25 cellular contexts compared by ENCODE assay signal in genomic region chr4:83686166-83686565, GRCh38.
A peak's percentile ranks its signal among the peaks of the same experiment; 100 is the strongest.
DNase-seq lines count a peak whose midpoint lies in the region; ATAC-seq and TF ChIP-seq lines count a peak whose summit lies in the region.
"Had no signal": no experiment of that assay in that cellular context is flagged by ENCODE, and none has a peak within 500 bp of the region (broad histone marks: within the 10 kb centered on the region; RNA-seq: fewer than 3 reads in every experiment).

No MANE protein-coding gene starts in this region.

- CTCF ChIA-PET in IMR-90 (lab: Yijun Ruan, JAX) = no interaction called here
- CTCF ChIA-PET in mammary epithelial cell (lab: Charles Lee; ENCODE audit: low non-redundant PET) = no interaction called here

- no peak overlapping the region for H4K5ac ChIP-seq in IMR-90 (ENCODE audit: low read depth, low read length)

- H2BK5ac ChIP-seq in IMR-90 (ENCODE audit: low read depth, low read length, poor library complexity, severe bottlenecking) = no peak overlapping the region

- BruUV-seq in IMR-90 (replicated peaks; lab: Mats Ljungman, UMichigan) (no TSS peak), mammary epithelial cell (replicated peaks; lab: Mats Ljungman, UMichigan) (no TSS peak)

- H3K9ac ChIP-seq in IMR-90 (ENCODE audit: low read depth, low read length) (no peak overlapping the region), mammary epithelial cell (ENCODE audit: insufficient read depth, low read length) (no peak overlapping the region)
- H3K9ac ChIP-seq: KMS-11 had no signal

- H3K4me1 Mint-ChIP-seq in glutamatergic neuron (ENCODE audit: low read depth, unreplicated experiment) = no peaks in the 10 kb centered on the region
- H3K4me1 Mint-ChIP-seq: naive thymus-derived CD8-positive, alpha-beta T cell; stimulated activated naive CD8-positive, alpha-beta T cell treated with anti-CD3 and anti-CD28 coated beads, Interleukin-15, amount 100 ng/mL, for 72 hours had no signal

- H3K4ac ChIP-seq in IMR-90 (ENCODE audit: low read depth, low read length) = no peak overlapping the region

- H4K91ac ChIP-seq in IMR-90 (ENCODE audit: insufficient read depth, low read depth, low read length) = no peak overlapping the region

- intact Hi-C loops in IMR-90 (cut with micrococcal nuclease) (no loop called here), mammary epithelial cell (cut with micrococcal nuclease) (no loop called here)

- H3K9me3 Mint-ChIP-seq in glutamatergic neuron (ENCODE audit: unreplicated experiment) = no peaks in the 10 kb centered on the region
- H3K9me3 Mint-ChIP-seq: naive thymus-derived CD8-positive, alpha-beta T cell; stimulated activated naive CD8-positive, alpha-beta T cell treated with anti-CD3 and anti-CD28 coated beads, Interleukin-15, amount 100 ng/mL, for 72 hours; type B pancreatic cell had no signal

- no peaks in the 10 kb centered on the region for H3K27me3 ChIP-seq in IMR-90 (ENCODE audit: control insufficient read depth, insufficient read depth, low read length)
- H3K27me3 ChIP-seq in mammary epithelial cell (ENCODE audit: insufficient read depth, low read length) = no peaks in the 10 kb centered on the region
- no peaks in the 10 kb centered on the region for H3K27me3 ChIP-seq in osteoblast (ENCODE audit: insufficient read depth, low read length)
- H3K27me3 ChIP-seq: BE2C, pancreas had no signal

- DNase-seq in ELR (ENCODE audit: low read depth) = peak; percentile 91
- DNase-seq in IMR-90 = peak; percentile 22
- peak; percentile 78 for DNase-seq in mammary epithelial cell
- no peak for DNase-seq in osteoblast (ENCODE audit: insufficient read length, low spot score, missing footprints)
- no peak for DNase-seq in glutamatergic neuron
- DNase-seq in NCI-H146 (lab: John Stamatoyannopoulos, UW) = no peak
- no peak for DNase-seq in activated CD8-positive, alpha-beta memory T cell treated with anti-CD3 and anti-CD28 coated beads, Interleukin-2, amount 50 U/mL, for 4 hours
- DNase-seq: activated CD4-positive, alpha-beta T cell treated with anti-CD3 and anti-CD28 coated beads, Interleukin-2, amount 50 U/mL, for 48 hours; BE2C; Caco-2; effector memory CD4-positive, alpha-beta T cell; hypothalamus; kidney; mesendoderm; naive thymus-derived CD8-positive, alpha-beta T cell; NCI-H1105 treated with DMSO at 0.1 percent for 48 hours; NCI-H526 treated with DMSO at 0.1 percent for 48 hours; pancreas; SIG-M5; stimulated activated CD4-positive, alpha-beta T cell treated with anti-CD3 and anti-CD28 coated beads, Interleukin-2, amount 100 ng/mL, for 24 hours; stimulated activated naive CD8-positive, alpha-beta T cell treated with anti-CD3 and anti-CD28 coated beads, Interleukin-15, amount 100 ng/mL, for 72 hours had no signal

- no peaks in the 10 kb centered on the region; the same call in 1 of the 2 replicates for H3K9me1 ChIP-seq in IMR-90 (ENCODE audit: insufficient read depth, low read length)

- no peak overlapping the region for H3K56ac ChIP-seq in IMR-90 (ENCODE audit: extremely low read depth, insufficient read depth, low read length)

- H4K20me1 ChIP-seq in IMR-90 (ENCODE audit: insufficient read depth, low read length) = no peaks in the 10 kb centered on the region
- no peaks in the 10 kb centered on the region for H4K20me1 ChIP-seq in mammary epithelial cell (ENCODE audit: insufficient read depth, low read length)
- no peaks in the 10 kb centered on the region for H4K20me1 ChIP-seq in osteoblast (ENCODE audit: insufficient read depth, low read length)

- POLR2A ChIA-PET in IMR-90 (lab: Charles Lee; ENCODE audit: unreplicated experiment) = no interaction called here

- no CpG with 5 or more reads among the region's 2 CpGs for WGBS in IMR-90 (ENCODE audit: extremely low coverage in 2 of 2, insufficient read length in 1 of 2), 2 experiments
- WGBS in mammary epithelial cell (ENCODE audit: low coverage, missing lambda C conversion rate) = 43% methylated on average over 2 of the region's 2 CpGs

- H3K36me3 ChIP-seq in IMR-90 (ENCODE audit: control insufficient read depth, insufficient read depth, low read length) = no peaks in the 10 kb centered on the region
- H3K36me3 ChIP-seq in mammary epithelial cell (ENCODE audit: insufficient read depth, low read length) = no peaks in the 10 kb centered on the region
- no peaks in the 10 kb centered on the region for H3K36me3 ChIP-seq in osteoblast (ENCODE audit: insufficient read depth, low read length)
- H3K36me3 ChIP-seq: BE2C, pancreas had no signal

- H2AK9ac ChIP-seq in IMR-90 (replicated peaks; ENCODE audit: low read depth, low read length, poor library complexity) = no peak overlapping the region

- H3K14ac ChIP-seq in IMR-90 (replicated peaks; ENCODE audit: low read depth, low read length) = no peak overlapping the region

- H3K27ac ChIP-seq in IMR-90 (ENCODE audit: insufficient read depth, low read length) (no peak overlapping the region), mammary epithelial cell (ENCODE audit: insufficient read depth, low read depth, low read length) (no peak overlapping the region), osteoblast (ENCODE audit: low read depth, low read length) (no peak overlapping the region)
- H3K27ac ChIP-seq: KMS-11, pancreas, VCaP had no signal

- H3K18ac ChIP-seq in IMR-90 (ENCODE audit: low read depth, low read length) = no peak overlapping the region

- H3K9me3 ChIP-seq in IMR-90 (ENCODE audit: control insufficient read depth, insufficient read depth, low read length) = no peaks in the 10 kb centered on the region
- H3K9me3 ChIP-seq in mammary epithelial cell (replicated peaks; ENCODE audit: insufficient read depth, low read length) = no peaks in the 10 kb centered on the region
- no peaks in the 10 kb centered on the region for H3K9me3 ChIP-seq in osteoblast (ENCODE audit: low read depth, low read length)
- H3K9me3 ChIP-seq: BE2C, Caco-2, pancreas had no signal

- H2AFZ ChIP-seq in IMR-90 (replicated peaks; ENCODE audit: low read length, poor library complexity) (no peak overlapping the region), mammary epithelial cell (ENCODE audit: low read depth, low read length) (peak overlapping the region; percentile 29), osteoblast (ENCODE audit: low read length) (peak overlapping the region; percentile 20)

- no peak overlapping the region for H2BK20ac ChIP-seq in IMR-90 (ENCODE audit: low read depth, low read length)

- H3K4me3 Mint-ChIP-seq in glutamatergic neuron (ENCODE audit: unreplicated experiment) = no peak overlapping the region
- H3K4me3 Mint-ChIP-seq: naive thymus-derived CD8-positive, alpha-beta T cell; stimulated activated naive CD8-positive, alpha-beta T cell treated with anti-CD3 and anti-CD28 coated beads, Interleukin-15, amount 100 ng/mL, for 72 hours; type B pancreatic cell had no signal

- H3K4me3 ChIP-seq in IMR-90 (ENCODE audit: insufficient read depth, low read depth, low read length) (no peak overlapping the region), mammary epithelial cell (replicated peaks in 1 of 3; ENCODE audit: insufficient read depth in 1 of 3, low read depth in 2 of 3, low read length in 3 of 3) (no peak overlapping the region), osteoblast (ENCODE audit: insufficient read depth, low read length) (no peak overlapping the region)
- H3K4me3 ChIP-seq: pancreas had no signal

- dilution Hi-C loops in IMR-90 (cut with HindIII; ENCODE audit: low sequenced_read_pairs, unreplicated experiment) = no loop called here
- dilution Hi-C loops in mammary epithelial cell (cut with HindIII; ENCODE audit: low sequenced_read_pairs) = no loop called here

- no peak for TF ChIP-seq CTCF in IMR-90 (conservative IDR thresholded peaks at IDR 0.05; ENCODE audit: low read depth, low read length)
- no peak for TF ChIP-seq CTCF in mammary epithelial cell (conservative IDR thresholded peaks at IDR 0.05 in 1 of 2, IDR thresholded peaks at IDR 0.05 in 1 of 2; ENCODE audit: extremely low read depth in 1 of 2, insufficient read depth in 1 of 2, low read depth in 1 of 2, low read length in 2 of 2)
- TF ChIP-seq CTCF in osteoblast (IDR thresholded peaks at IDR 0.05; ENCODE audit: extremely low read depth, low read depth, low read length) = no peak
- TF ChIP-seq CTCF in glutamatergic neuron (IDR thresholded peaks at IDR 0.05; ENCODE audit: partially characterized antibody, unreplicated experiment) = no peak

- in situ Hi-C loops in IMR-90 (cut with MboI; ENCODE audit: low sequenced_read_pairs) (no loop called here), mammary epithelial cell (cut with MboI; ENCODE audit: low sequenced_read_pairs in 2 of 2) (no loop called here)

- H3K79me2 ChIP-seq in mammary epithelial cell (ENCODE audit: insufficient read depth, low read length) = no peaks in the 10 kb centered on the region
- no peaks in the 10 kb centered on the region for H3K79me2 ChIP-seq in osteoblast (ENCODE audit: insufficient read depth, low read length)

- no peak for TF ChIP-seq POLR2A in IMR-90 (IDR thresholded peaks at IDR 0.05; ENCODE audit: low read depth, low read length)

- no peak overlapping the region for H4K8ac ChIP-seq in IMR-90 (ENCODE audit: low read depth in 2 of 2, low read length in 2 of 2)

- H3K36me3 Mint-ChIP-seq in glutamatergic neuron (ENCODE audit: unreplicated experiment) = no peaks in the 10 kb centered on the region
- H3K36me3 Mint-ChIP-seq: naive thymus-derived CD8-positive, alpha-beta T cell; type B pancreatic cell had no signal

- H2BK120ac ChIP-seq in IMR-90 (ENCODE audit: low read depth, low read length) = no peak overlapping the region

- H2BK15ac ChIP-seq in IMR-90 (ENCODE audit: low read depth, low read length) = no peak overlapping the region

- no peaks in the 10 kb centered on the region for H3K79me1 ChIP-seq in IMR-90 (ENCODE audit: low read depth in 1 of 2, low read length in 2 of 2)

- TF ChIP-seq RAD21 in IMR-90 (IDR thresholded peaks at IDR 0.05; ENCODE audit: low read length) = no peak

- peak; percentile 35; the same call in 1 of the 2 replicates for ATAC-seq in IMR-90 (ENCODE audit: low read depth)
- no peak for ATAC-seq in HG03565 (IDR thresholded peaks at IDR 0.05; ENCODE audit: unreplicated experiment)
- ATAC-seq: naive thymus-derived CD8-positive, alpha-beta T cell; pancreas; stimulated activated naive CD8-positive, alpha-beta T cell treated with anti-CD3 and anti-CD28 coated beads, Interleukin-15, amount 100 ng/mL, for 72 hours had no signal

- H3K4me1 ChIP-seq in IMR-90 (ENCODE audit: control insufficient read depth, insufficient read depth, low read length) (no peaks in the 10 kb centered on the region), mammary epithelial cell (ENCODE audit: insufficient read depth, low read length) (peaks cover 6% of the 10 kb centered on the region), osteoblast (ENCODE audit: insufficient read depth, low read length) (no peaks in the 10 kb centered on the region)
- H3K4me1 ChIP-seq: Caco-2, pancreas had no signal

- no peak overlapping the region for H3K27ac Mint-ChIP-seq in glutamatergic neuron (ENCODE audit: unreplicated experiment)
- H3K27ac Mint-ChIP-seq: naive thymus-derived CD8-positive, alpha-beta T cell; stimulated activated naive CD8-positive, alpha-beta T cell treated with anti-CD3 and anti-CD28 coated beads, Interleukin-15, amount 100 ng/mL, for 72 hours; type B pancreatic cell had no signal

- no peak overlapping the region for H2AK5ac ChIP-seq in IMR-90 (ENCODE audit: low read depth, low read length)

- no peak overlapping the region for H3K23ac ChIP-seq in IMR-90 (ENCODE audit: low read depth, low read length)

- no peak overlapping the region for H3K4me2 ChIP-seq in IMR-90 (ENCODE audit: low read depth, low read length)
- no peak overlapping the region for H3K4me2 ChIP-seq in mammary epithelial cell (ENCODE audit: insufficient read depth, low read depth, low read length)
- H3K4me2 ChIP-seq in osteoblast (ENCODE audit: insufficient read depth, low read length) = no peak overlapping the region
- H3K4me2 ChIP-seq: KMS-11 had no signal

- H3K27me3 Mint-ChIP-seq in glutamatergic neuron (ENCODE audit: unreplicated experiment) = no peaks in the 10 kb centered on the region

Comparison
In these comparisons a context has a peak if more than half of its experiments do, and no peak if none do; other contexts are left out.
1. DNase-seq: peak in ELR (single experiment), IMR-90 (single experiment) and mammary epithelial cell (single experiment); none in osteoblast (single experiment), glutamatergic neuron (single experiment), NCI-H146 (single experiment) and activated CD8-positive, alpha-beta memory T cell treated with anti-CD3 and anti-CD28 coated beads, Interleukin-2, amount 50 U/mL, for 4 hours (single experiment).